39 cellular contexts compared by ENCODE assay signal in genomic region chr9:15966471-15966870, GRCh38.
"Had no signal": no experiment of that assay in that cellular context is flagged by ENCODE, and none has a peak within 500 bp of the region (broad histone marks: within the 10 kb centered on the region; RNA-seq: fewer than 3 reads in every experiment).

No MANE protein-coding gene starts in this region.

- H3K4me3 ChIP-seq: adrenal gland, ascending aorta, body of pancreas, breast epithelium, cardiac muscle cell had no signal

- H3K27ac ChIP-seq: adrenal gland, ascending aorta, body of pancreas, brain microvascular endothelial cell, breast epithelium, cardiac muscle cell had no signal

- H3K9me3 ChIP-seq: adrenal gland, ascending aorta, body of pancreas, breast epithelium had no signal

- H3K36me3 Mint-ChIP-seq: activated naive CD4-positive, alpha-beta T cell treated with anti-CD3 and anti-CD28 coated beads, Interleukin-2, amount 10 ng/mL, durations not matched to agents 7 days and 5 days; activated naive CD4-positive, alpha-beta T cell treated with anti-CD3 and anti-CD28 coated beads, Interleukin-2, amount 50 U/mL, for 24 hours; activated naive CD4-positive, alpha-beta T cell treated with anti-CD3 and anti-CD28 coated beads, Interleukin-2, amount 50 U/mL, for 72 hours; activated naive CD8-positive, alpha-beta T cell; activated naive CD8-positive, alpha-beta T cell treated with anti-CD3 and anti-CD28 coated beads for 36 hours; activated naive CD8-positive, alpha-beta T cell treated with anti-CD3 and anti-CD28 coated beads, Interleukin-2, amount 10 ng/mL, durations not matched to agents 7 days and 5 days; brain had no signal

- H3K27ac Mint-ChIP-seq: activated naive CD4-positive, alpha-beta T cell treated with anti-CD3 and anti-CD28 coated beads for 36 hours; activated naive CD4-positive, alpha-beta T cell treated with anti-CD3 and anti-CD28 coated beads, Interleukin-2, amount 10 ng/mL, durations not matched to agents 7 days and 5 days; activated naive CD4-positive, alpha-beta T cell treated with anti-CD3 and anti-CD28 coated beads, Interleukin-2, amount 50 U/mL, for 24 hours; activated naive CD4-positive, alpha-beta T cell treated with anti-CD3 and anti-CD28 coated beads, Interleukin-2, amount 50 U/mL, for 72 hours; activated naive CD8-positive, alpha-beta T cell; activated naive CD8-positive, alpha-beta T cell treated with anti-CD3 and anti-CD28 coated beads for 36 hours; activated naive CD8-positive, alpha-beta T cell treated with anti-CD3 and anti-CD28 coated beads, Interleukin-2, amount 10 ng/mL, durations not matched to agents 7 days and 5 days; activated naive CD8-positive, alpha-beta T cell treated with anti-CD3 and anti-CD28 coated beads, Interleukin-2, amount 50 U/mL, for 24 hours; activated T-cell treated with anti-CD3 and anti-CD28 coated beads, Interleukin-2, amount 50 U/mL, for 24 hours; activated T-cell treated with anti-CD3 and anti-CD28 coated beads, Interleukin-2, amount 50 U/mL, for 72 hours; activated T-helper 1 cell treated with anti-CD3 and anti-CD28 coated beads, Interleukin-12 subunit alpha, Interleukin-12 subunit beta, Interleukin-2, Interleukin-4 antibody, amounts not matched to agents 30 ng/mL and 10 ng/mL and 1 ng/mL, durations not matched to agents 14 hours and 24 hours and 36 hours; activated T-helper 17 cell treated with anti-CD3 and anti-CD28 coated beads, Interleukin-2, amount 50 U/mL, for 72 hours; activated T-helper 2 cell treated with anti-CD3 and anti-CD28 coated beads, Interferon-gamma antibody, Interleukin-2, Interleukin-4, amounts not matched to agents 10 μg/mL and 5 μg/mL and 100 μg/mL, durations not matched to agents 14 hours and 24 hours and 36 hours; brain had no signal

- FAIRE-seq: bronchial epithelial cell had no signal

- H3K36me3 ChIP-seq: adrenal gland, ascending aorta, brain microvascular endothelial cell, breast epithelium, cardiac muscle cell had no signal

- H3K4me1 Mint-ChIP-seq: activated naive CD4-positive, alpha-beta T cell treated with anti-CD3 and anti-CD28 coated beads, Interleukin-2, amount 10 ng/mL, durations not matched to agents 7 days and 5 days; activated naive CD4-positive, alpha-beta T cell treated with anti-CD3 and anti-CD28 coated beads, Interleukin-2, amount 50 U/mL, for 24 hours; activated naive CD8-positive, alpha-beta T cell treated with anti-CD3 and anti-CD28 coated beads for 36 hours; activated naive CD8-positive, alpha-beta T cell treated with anti-CD3 and anti-CD28 coated beads, Interleukin-2, amount 10 ng/mL, durations not matched to agents 7 days and 5 days; activated naive CD8-positive, alpha-beta T cell treated with anti-CD3 and anti-CD28 coated beads, Interleukin-2, amount 50 U/mL, for 24 hours; activated T-helper 17 cell treated with anti-CD3 and anti-CD28 coated beads, Interleukin-2, amount 50 U/mL, for 72 hours; brain; central memory CD8-positive, alpha-beta T cell had no signal

- ATAC-seq: activated naive CD4-positive, alpha-beta T cell treated with anti-CD3 and anti-CD28 coated beads, Interleukin-2, amount 50 U/mL, for 72 hours; activated naive CD8-positive, alpha-beta T cell treated with anti-CD3 and anti-CD28 coated beads, Interleukin-2, amount 50 U/mL, for 24 hours; activated T-cell treated with anti-CD3 and anti-CD28 coated beads, Interleukin-2, amount 50 U/mL, for 4 hours; activated T-cell treated with anti-CD3 and anti-CD28 coated beads, Interleukin-2, amount 50 U/mL, for 72 hours; activated T-helper 17 cell treated with anti-CD3 and anti-CD28 coated beads, Interleukin-2, amount 50 U/mL, for 72 hours; body of pancreas had no signal

- H3K4me1 ChIP-seq: adrenal gland, ascending aorta, body of pancreas, breast epithelium had no signal

- DNase-seq: activated effector memory CD4-positive, alpha-beta T cell treated with anti-CD3 and anti-CD28 coated beads, Interleukin-2, amount 50 U/mL, for 16 hours; activated effector memory CD4-positive, alpha-beta T cell treated with Interleukin-2 at 50 U/mL for 16 hours; activated gamma-delta T cell; activated gamma-delta T cell treated with Interleukin-2 at 50 U/mL for 16 hours; activated naive CD4-positive, alpha-beta T cell treated with anti-CD3 and anti-CD28 coated beads for 36 hours; activated naive CD4-positive, alpha-beta T cell treated with anti-CD3 and anti-CD28 coated beads, Interleukin-2, amount 10 ng/mL, durations not matched to agents 7 days and 5 days; activated naive CD4-positive, alpha-beta T cell treated with anti-CD3 and anti-CD28 coated beads, Interleukin-2, amount 50 U/mL, for 16 hours; activated naive CD4-positive, alpha-beta T cell treated with Interleukin-2 at 50 U/mL for 16 hours; activated naive CD8-positive, alpha-beta T cell treated with anti-CD3 and anti-CD28 coated beads for 36 hours; activated naive CD8-positive, alpha-beta T cell treated with anti-CD3 and anti-CD28 coated beads, Interleukin-2, amount 10 ng/mL, durations not matched to agents 7 days and 5 days; activated naive CD8-positive, alpha-beta T cell treated with anti-CD3 and anti-CD28 coated beads, Interleukin-2, amount 50 U/mL, for 24 hours; activated T-cell treated with anti-CD3 and anti-CD28 coated beads for 4 hours; activated T-cell treated with anti-CD3 and anti-CD28 coated beads, Interleukin-2, amount 50 U/mL, for 1 hour; activated T-cell treated with anti-CD3 and anti-CD28 coated beads, Interleukin-2, amount 50 U/mL, for 24 hours; activated T-cell treated with anti-CD3 and anti-CD28 coated beads, Interleukin-2, amount 50 U/mL, for 4 hours; activated T-cell treated with anti-CD3 and anti-CD28 coated beads, Interleukin-2, amount 50 U/mL, for 48 hours; activated T-cell treated with anti-CD3 and anti-CD28 coated beads, Interleukin-2, amount 50 U/mL, for 72 hours; adrenal gland; amniotic stem cell; amygdala; anterior cingulate cortex; aorta; body of pancreas; brain microvascular endothelial cell; caudate nucleus; central memory CD4-positive, alpha-beta T cell; cerebellar nuclear complex had no signal

- H3K27me3 ChIP-seq: adrenal gland, ascending aorta, body of pancreas, brain microvascular endothelial cell, breast epithelium, cardiac muscle cell had no signal

- H3K27me3 Mint-ChIP-seq: activated naive CD4-positive, alpha-beta T cell treated with anti-CD3 and anti-CD28 coated beads, Interleukin-2, amount 10 ng/mL, durations not matched to agents 7 days and 5 days; activated naive CD4-positive, alpha-beta T cell treated with anti-CD3 and anti-CD28 coated beads, Interleukin-2, amount 50 U/mL, for 24 hours; activated naive CD8-positive, alpha-beta T cell; activated naive CD8-positive, alpha-beta T cell treated with anti-CD3 and anti-CD28 coated beads for 36 hours; activated naive CD8-positive, alpha-beta T cell treated with anti-CD3 and anti-CD28 coated beads, Interleukin-2, amount 10 ng/mL, durations not matched to agents 7 days and 5 days; activated naive CD8-positive, alpha-beta T cell treated with anti-CD3 and anti-CD28 coated beads, Interleukin-2, amount 50 U/mL, for 24 hours; activated T-cell treated with anti-CD3 and anti-CD28 coated beads, Interleukin-2, amount 50 U/mL, for 24 hours; activated T-helper 17 cell treated with anti-CD3 and anti-CD28 coated beads, Interleukin-2, amount 50 U/mL, for 72 hours; brain; central memory CD8-positive, alpha-beta T cell had no signal

- H3K4me3 Mint-ChIP-seq: activated naive CD4-positive, alpha-beta T cell treated with anti-CD3 and anti-CD28 coated beads for 36 hours; activated naive CD4-positive, alpha-beta T cell treated with anti-CD3 and anti-CD28 coated beads, Interleukin-2, amount 10 ng/mL, durations not matched to agents 7 days and 5 days; activated naive CD4-positive, alpha-beta T cell treated with anti-CD3 and anti-CD28 coated beads, Interleukin-2, amount 50 U/mL, for 24 hours; activated naive CD8-positive, alpha-beta T cell; activated naive CD8-positive, alpha-beta T cell treated with anti-CD3 and anti-CD28 coated beads for 36 hours; activated naive CD8-positive, alpha-beta T cell treated with anti-CD3 and anti-CD28 coated beads, Interleukin-2, amount 10 ng/mL, durations not matched to agents 7 days and 5 days; activated naive CD8-positive, alpha-beta T cell treated with anti-CD3 and anti-CD28 coated beads, Interleukin-2, amount 50 U/mL, for 24 hours; activated T-cell treated with anti-CD3 and anti-CD28 coated beads, Interleukin-2, amount 50 U/mL, for 24 hours; activated T-cell treated with anti-CD3 and anti-CD28 coated beads, Interleukin-2, amount 50 U/mL, for 4 hours; activated T-cell treated with anti-CD3 and anti-CD28 coated beads, Interleukin-2, amount 50 U/mL, for 72 hours; activated T-helper 1 cell treated with anti-CD3 and anti-CD28 coated beads, Interleukin-12 subunit alpha, Interleukin-12 subunit beta, Interleukin-2, Interleukin-4 antibody, amounts not matched to agents 30 ng/mL and 10 ng/mL and 1 ng/mL, durations not matched to agents 14 hours and 24 hours and 36 hours; activated T-helper 17 cell treated with anti-CD3 and anti-CD28 coated beads, Interleukin-2, amount 50 U/mL, for 72 hours; brain; central memory CD8-positive, alpha-beta T cell had no signal

- H3K9me3 Mint-ChIP-seq: activated naive CD4-positive, alpha-beta T cell treated with anti-CD3 and anti-CD28 coated beads for 36 hours; activated naive CD4-positive, alpha-beta T cell treated with anti-CD3 and anti-CD28 coated beads, Interleukin-2, amount 10 ng/mL, durations not matched to agents 7 days and 5 days; activated naive CD4-positive, alpha-beta T cell treated with anti-CD3 and anti-CD28 coated beads, Interleukin-2, amount 50 U/mL, for 24 hours; activated naive CD4-positive, alpha-beta T cell treated with anti-CD3 and anti-CD28 coated beads, Interleukin-2, amount 50 U/mL, for 72 hours; activated naive CD8-positive, alpha-beta T cell treated with anti-CD3 and anti-CD28 coated beads for 36 hours; activated naive CD8-positive, alpha-beta T cell treated with anti-CD3 and anti-CD28 coated beads, Interleukin-2, amount 10 ng/mL, durations not matched to agents 7 days and 5 days; activated naive CD8-positive, alpha-beta T cell treated with anti-CD3 and anti-CD28 coated beads, Interleukin-2, amount 50 U/mL, for 24 hours; activated T-cell treated with anti-CD3 and anti-CD28 coated beads, Interleukin-2, amount 50 U/mL, for 24 hours; activated T-cell treated with anti-CD3 and anti-CD28 coated beads, Interleukin-2, amount 50 U/mL, for 4 hours; activated T-cell treated with anti-CD3 and anti-CD28 coated beads, Interleukin-2, amount 50 U/mL, for 72 hours; activated T-helper 1 cell treated with anti-CD3 and anti-CD28 coated beads, Interleukin-12 subunit alpha, Interleukin-12 subunit beta, Interleukin-2, Interleukin-4 antibody, amounts not matched to agents 30 ng/mL and 10 ng/mL and 1 ng/mL, durations not matched to agents 14 hours and 24 hours and 36 hours; activated T-helper 17 cell treated with anti-CD3 and anti-CD28 coated beads, Interleukin-2, amount 50 U/mL, for 72 hours; activated T-helper 2 cell treated with anti-CD3 and anti-CD28 coated beads, Interferon-gamma antibody, Interleukin-2, Interleukin-4, amounts not matched to agents 10 μg/mL and 5 μg/mL and 100 μg/mL, durations not matched to agents 14 hours and 24 hours and 36 hours; brain; central memory CD8-positive, alpha-beta T cell had no signal
